In genomic region chr11:59216654-59217640, GRCh38 we compare ENCODE assay signal across 8 cellular contexts. TPM values are rescaled to one million over a fixed set of nuclear protein-coding genes. Genes with fewer than 3 reads are reported as not detected.
DNase-seq lines count a peak whose midpoint lies in the region; ATAC-seq and TF ChIP-seq lines count a peak whose summit lies in the region.

No MANE protein-coding gene starts in this region.

- H3K4me1 ChIP-seq in OCI-LY1 (ENCODE audit: insufficient read depth, low read length, severe bottlenecking) (peaks cover 41% of the 10 kb centered on the region), upper lobe of right lung (peaks cover 26% of the 10 kb centered on the region)

- no peak overlapping the region for H3K9ac ChIP-seq in OCI-LY1 (ENCODE audit: low read length)

- no peaks in the 10 kb centered on the region for H3K79me2 ChIP-seq in OCI-LY1 (ENCODE audit: insufficient read depth, low read length)

- DNase-seq in natural killer cell (no peak), germinal center (ENCODE audit: low spot score) (peak; percentile 65), upper lobe of right lung (no peak), NCI-H1694 treated with DMSO at 0.1 percent for 48 hours (lab: John Stamatoyannopoulos, UW) (no peak), NCI-H1092 treated with DMSO at 0.1 percent for 48 hours (lab: John Stamatoyannopoulos, UW) (no peak)
- DNase-seq in natural killer cell treated with Interleukin-12 subunit alpha and Interleukin-12 subunit beta and Interleukin-15 and Interleukin-18, amount 100 ng/mL, for 72 hours (ENCODE audit: low spot score) = no peak

- intact Hi-C loops in natural killer cell (cut with micrococcal nuclease) = no loop called here
- intact Hi-C loops in upper lobe of right lung (cut with DNase I) = no loop called here

- ATAC-seq in natural killer cell (peak; percentile 29 to 74 (median 38)), HG02938 (IDR thresholded peaks at IDR 0.05; ENCODE audit: unreplicated experiment) (peak; percentile 91), upper lobe of right lung (peak; percentile 78)
- no peak for ATAC-seq in natural killer cell treated with Interleukin-12 subunit alpha and Interleukin-12 subunit beta and Interleukin-15 and Interleukin-18, amount 100 ng/mL, for 72 hours

- H3K9me3 Mint-ChIP-seq in natural killer cell = no peaks in the 10 kb centered on the region
- no peaks in the 10 kb centered on the region for H3K9me3 Mint-ChIP-seq in natural killer cell treated with Interleukin-12 subunit alpha and Interleukin-12 subunit beta and Interleukin-15 and Interleukin-18, amount 100 ng/mL, for 72 hours

- H3K4me1 Mint-ChIP-seq in natural killer cell = peaks cover 8 to 14% of the 10 kb centered on the region in 2 donors
- peaks cover 0 to 16% of the 10 kb centered on the region in 2 donors for H3K4me1 Mint-ChIP-seq in natural killer cell treated with Interleukin-12 subunit alpha and Interleukin-12 subunit beta and Interleukin-15 and Interleukin-18, amount 100 ng/mL, for 72 hours (ENCODE audit: low read depth in 2 of 2)

- no peaks in the 10 kb centered on the region for H4K20me1 ChIP-seq in OCI-LY1 (ENCODE audit: insufficient read depth, low read length)

- H2AFZ ChIP-seq in OCI-LY1 (ENCODE audit: low read length) = no peak overlapping the region

- H3K4me3 Mint-ChIP-seq in natural killer cell = no peak overlapping the region
- no peak overlapping the region for H3K4me3 Mint-ChIP-seq in natural killer cell treated with Interleukin-12 subunit alpha and Interleukin-12 subunit beta and Interleukin-15 and Interleukin-18, amount 100 ng/mL, for 72 hours

- H3K27ac Mint-ChIP-seq in natural killer cell = peak overlapping the region in 1 of 2 donors; percentile 46
- H3K27ac Mint-ChIP-seq in natural killer cell treated with Interleukin-12 subunit alpha and Interleukin-12 subunit beta and Interleukin-15 and Interleukin-18, amount 100 ng/mL, for 72 hours = no peak overlapping the region

- H3K4me3 ChIP-seq in OCI-LY1 (ENCODE audit: low read depth, low read length, poor library complexity, severe bottlenecking) = peak overlapping the region; percentile 14
- H3K4me3 ChIP-seq in upper lobe of right lung = no peak overlapping the region

- H3F3A ChIP-seq in OCI-LY1 (ENCODE audit: insufficient read depth, low read length) = no peaks in the 10 kb centered on the region

- no peaks in the 10 kb centered on the region for H3K36me3 ChIP-seq in OCI-LY1 (ENCODE audit: insufficient read depth, low read length)
- H3K36me3 ChIP-seq in upper lobe of right lung = no peaks in the 10 kb centered on the region

- H3K9me3 ChIP-seq in OCI-LY1 (ENCODE audit: low read length) (no peaks in the 10 kb centered on the region), upper lobe of right lung (no peaks in the 10 kb centered on the region)

- H3K27me3 Mint-ChIP-seq in natural killer cell (ENCODE audit: low read depth in 2 of 2) = peaks cover 0 to 6% of the 10 kb centered on the region in 2 donors
- H3K27me3 Mint-ChIP-seq in natural killer cell treated with Interleukin-12 subunit alpha and Interleukin-12 subunit beta and Interleukin-15 and Interleukin-18, amount 100 ng/mL, for 72 hours = peaks cover 0 to 7% of the 10 kb centered on the region in 2 donors

- H3K4me2 ChIP-seq in OCI-LY1 (ENCODE audit: low read length) = peak overlapping the region; percentile 59

- peak overlapping the region; percentile 83 for H3K27ac ChIP-seq in OCI-LY1 (ENCODE audit: low read depth, low read length, poor library complexity, severe bottlenecking)
- peak overlapping the region; percentile 61 for H3K27ac ChIP-seq in upper lobe of right lung

- H3K36me3 Mint-ChIP-seq in natural killer cell = no peaks in the 10 kb centered on the region
- no peaks in the 10 kb centered on the region for H3K36me3 Mint-ChIP-seq in natural killer cell treated with Interleukin-12 subunit alpha and Interleukin-12 subunit beta and Interleukin-15 and Interleukin-18, amount 100 ng/mL, for 72 hours

- H3K27me3 ChIP-seq in OCI-LY1 (ENCODE audit: insufficient read depth, low read length) (no peaks in the 10 kb centered on the region), upper lobe of right lung (no peaks in the 10 kb centered on the region)

- no peaks in the 10 kb centered on the region for H3K9me2 ChIP-seq in OCI-LY1 (ENCODE audit: low read depth, low read length)

- no peak for TF ChIP-seq CTCF in natural killer cell (IDR thresholded peaks at IDR 0.05)
- no peak for TF ChIP-seq CTCF in OCI-LY1 (IDR thresholded peaks at IDR 0.05; ENCODE audit: low read length)
- TF ChIP-seq CTCF in upper lobe of right lung (IDR thresholded peaks at IDR 0.05) = no peak

RNA-seq across cellular contexts. Expression of gene MPEG1, which starts 4.2 kb away (rescaled TPM):
- total RNA-seq in natural killer cell (10 to 100 TPM; 11.1 to 20.0 (median 19.6) TPM), upper lobe of right lung (34.1 TPM)
- under 1 TPM in 1 of 2 donors, not detected in 1; 0.11 TPM for total RNA-seq in natural killer cell treated with Interleukin-12 subunit alpha and Interleukin-12 subunit beta and Interleukin-15 and Interleukin-18, amount 100 ng/mL, for 72 hours

RNA-seq across cellular contexts. Expression of gene DTX4, which starts 45.0 kb away (rescaled TPM):
- total RNA-seq in natural killer cell = under 1 TPM; 0.21 to 0.90 (median 0.59) TPM
- total RNA-seq in natural killer cell treated with Interleukin-12 subunit alpha and Interleukin-12 subunit beta and Interleukin-15 and Interleukin-18, amount 100 ng/mL, for 72 hours = under 1 TPM; 0.17 to 0.33 TPM
- 43.1 TPM for total RNA-seq in upper lobe of right lung

Comparison
In these comparisons a context has a peak if more than half of its experiments do, and no peak if none do; other contexts are left out.
1. ATAC-seq: peak in natural killer cell (3 of 3), HG02938 (single experiment) and upper lobe of right lung (single experiment); none in natural killer cell treated with Interleukin-12 subunit alpha and Interleukin-12 subunit beta and Interleukin-15 and Interleukin-18, amount 100 ng/mL, for 72 hours (0 of 2).
2. RNA of gene MPEG1, which starts 4.2 kb away (total RNA-seq): 34.1 TPM in upper lobe of right lung (single experiment) and 11.1 to 20.0 TPM in natural killer cell; 0.11 TPM in natural killer cell treated with Interleukin-12 subunit alpha and Interleukin-12 subunit beta and Interleukin-15 and Interleukin-18, amount 100 ng/mL, for 72 hours; every median in the first group is over 10 times any median in the second.
3. RNA of gene DTX4, which starts 45.0 kb away (total RNA-seq): 43.1 TPM in upper lobe of right lung (single experiment); 0.21 to 0.90 TPM in natural killer cell and 0.17 to 0.33 TPM in natural killer cell treated with Interleukin-12 subunit alpha and Interleukin-12 subunit beta and Interleukin-15 and Interleukin-18, amount 100 ng/mL, for 72 hours; every median in the first group is over 10 times any median in the second.